In genomic region chr11:101034076-101034475, GRCh38 we compare ENCODE assay signal across 12 cellular contexts.
DNase-seq lines count a peak whose midpoint lies in the region; ATAC-seq and TF ChIP-seq lines count a peak whose summit lies in the region.
"Had no signal": no experiment of that assay in that cellular context is flagged by ENCODE, and none has a peak within 500 bp of the region (broad histone marks: within the 10 kb centered on the region; RNA-seq: fewer than 3 reads in every experiment).

No MANE protein-coding gene starts in this region.

- TF ChIP-seq POLR2A in body of pancreas (IDR thresholded peaks at IDR 0.05) (no peak), GM18505 (IDR thresholded peaks at IDR 0.05; ENCODE audit: borderline replicate concordance, extremely low read depth, insufficient read depth, insufficient read length) (no peak)

- no peak for ATAC-seq in body of pancreas
- peak; percentile 96 for ATAC-seq in left ventricle myocardium superior
- peak; percentile 87 for ATAC-seq in sciatic nerve
- ATAC-seq in GM18505 (IDR thresholded peaks at IDR 0.05; ENCODE audit: unreplicated experiment) = no peak
- no peak for ATAC-seq in GM21360 (IDR thresholded peaks at IDR 0.05; ENCODE audit: unreplicated experiment)
- ATAC-seq in stimulated activated naive CD8-positive, alpha-beta T cell treated with anti-CD3 and anti-CD28 coated beads, Interleukin-15, Interleukin-2, amounts not matched to agents 100 U/mL and 50 U/mL, for 24 hours = no peak

- no peak overlapping the region for H3K27ac ChIP-seq in body of pancreas
- H3K27ac ChIP-seq: RWPE1 had no signal

- no peak for TF ChIP-seq CTCF in body of pancreas (IDR thresholded peaks at IDR 0.05)

- no peaks in the 10 kb centered on the region for H3K27me3 ChIP-seq in body of pancreas

- WGBS in body of pancreas, 2 donors = 43 to 48% methylated on average over 4 of the region's 4 CpGs

- H3K4me1 ChIP-seq in body of pancreas = no peaks in the 10 kb centered on the region

- H3K9me3 ChIP-seq in body of pancreas = no peaks in the 10 kb centered on the region

- DNase-seq in NCI-H1092 treated with DMSO at 0.1 percent for 48 hours (lab: John Stamatoyannopoulos, UW) = peak; percentile 45
- DNase-seq in body of pancreas = peak; percentile 13 to 46 (median 35)
- peak; percentile 70 for DNase-seq in left ventricle myocardium superior
- peak; percentile 76 for DNase-seq in sciatic nerve (ENCODE audit: low spot score)
- no peak for DNase-seq in stimulated activated naive CD8-positive, alpha-beta T cell treated with anti-CD3 and anti-CD28 coated beads, Interleukin-15, Interleukin-2, amounts not matched to agents 100 U/mL and 50 U/mL, for 24 hours
- no peak for DNase-seq in RKO (ENCODE audit: low spot score)
- DNase-seq: H7, mesendoderm, NCI-H2107 had no signal

- no peaks in the 10 kb centered on the region for H3K36me3 ChIP-seq in body of pancreas (replicated peaks in 1 of 2; ENCODE audit: insufficient read depth in 1 of 2, low read depth in 2 of 2)

- H3K4me3 ChIP-seq in body of pancreas = no peak overlapping the region

- intact Hi-C loops in body of pancreas (cut with DNase I) = no loop called here
- intact Hi-C loops in left ventricle myocardium superior (cut with micrococcal nuclease) = loop anchor here (10.0 kb wide), 1 partner anchor 91 kb away; the partner anchor contains the start of gene PGR
- intact Hi-C loops in sciatic nerve (cut with DNase I) = no loop called here

Comparison
In these comparisons a context has a peak if more than half of its experiments do, and no peak if none do; other contexts are left out.
1. DNase-seq: peak in NCI-H1092 treated with DMSO at 0.1 percent for 48 hours (single experiment), body of pancreas (4 of 4), left ventricle myocardium superior (single experiment) and sciatic nerve (single experiment); none in stimulated activated naive CD8-positive, alpha-beta T cell treated with anti-CD3 and anti-CD28 coated beads, Interleukin-15, Interleukin-2, amounts not matched to agents 100 U/mL and 50 U/mL, for 24 hours (single experiment) and RKO (single experiment).
2. ATAC-seq: peak in left ventricle myocardium superior (single experiment) and sciatic nerve (single experiment); none in body of pancreas (single experiment), GM18505 (single experiment), GM21360 (single experiment) and stimulated activated naive CD8-positive, alpha-beta T cell treated with anti-CD3 and anti-CD28 coated beads, Interleukin-15, Interleukin-2, amounts not matched to agents 100 U/mL and 50 U/mL, for 24 hours (single experiment).